Comparison of ENCODE assay signal across 8 cellular contexts in genomic region chr5:142611154-142611553, GRCh38.
DNase-seq lines count a peak whose midpoint lies in the region; ATAC-seq and TF ChIP-seq lines count a peak whose summit lies in the region.

No MANE protein-coding gene starts in this region.

- H3K27me3 Mint-ChIP-seq in activated T-helper 17 cell treated with anti-CD3 and anti-CD28 coated beads, Interleukin-2, amount 50 U/mL, for 72 hours: peaks cover 23% of the 10 kb centered on the region

- H3K4me1 Mint-ChIP-seq in activated T-helper 17 cell treated with anti-CD3 and anti-CD28 coated beads, Interleukin-2, amount 50 U/mL, for 72 hours: peaks cover 3% of the 10 kb centered on the region

- POLR2A ChIA-PET in RWPE1 (lab: Yijun Ruan, JAX; ENCODE audit: low non-redundant PET): no interaction called here

- no peak for TF ChIP-seq POLR2A in ovary (IDR thresholded peaks at IDR 0.05)

- CTCF ChIA-PET in RWPE1 (lab: Yijun Ruan, JAX): interaction anchor here (0.6 to 4.0 kb wide), 9 partner anchors 34 to 281 kb away, joined by 3 to 32 read pairs (median 4); no protein-coding TSS in a partner anchor

- no peak overlapping the region for H3K27ac Mint-ChIP-seq in activated T-helper 17 cell treated with anti-CD3 and anti-CD28 coated beads, Interleukin-2, amount 50 U/mL, for 72 hours

- no peaks in the 10 kb centered on the region for H3K9me3 ChIP-seq in ovary

- no peaks in the 10 kb centered on the region for H3K4me1 ChIP-seq in ovary (ENCODE audit: insufficient read depth)

- no peaks in the 10 kb centered on the region for H3K36me3 Mint-ChIP-seq in activated T-helper 17 cell treated with anti-CD3 and anti-CD28 coated beads, Interleukin-2, amount 50 U/mL, for 72 hours (ENCODE audit: low read depth)

- WGBS in ovary, 3 donors: 32 to 35% (median 33%) methylated on average over 8 of the region's 8 CpGs

- no peak for TF ChIP-seq EP300 in ovary (IDR thresholded peaks at IDR 0.05)

- H3K4me3 ChIP-seq in foreskin fibroblast (ENCODE audit: low read depth in 1 of 2, low read length in 2 of 2) (no peak overlapping the region), ovary (no peak overlapping the region)

- H3K27me3 ChIP-seq in ovary: no peaks in the 10 kb centered on the region

- peak; percentile 92 for ATAC-seq in GM19452 (IDR thresholded peaks at IDR 0.05; ENCODE audit: unreplicated experiment)
- peak; percentile 87 for ATAC-seq in activated T-helper 17 cell treated with anti-CD3 and anti-CD28 coated beads, Interleukin-2, amount 50 U/mL, for 72 hours (replicated peaks)

- H3K36me3 ChIP-seq in ovary: no peaks in the 10 kb centered on the region

- DNase-seq in COLO668 (lab: John Stamatoyannopoulos, UW; ENCODE audit: unreplicated experiment) (peak; percentile 49), HuH-7 (ENCODE audit: low spot score) (peak; percentile 50), RWPE1 (ENCODE audit: low spot score) (peak; percentile 81), foreskin fibroblast (peak in 1 of 2 donors; percentile 87), ovary (peak; percentile 60 to 83 (median 76)), ureter (ENCODE audit: low spot score) (peak; percentile 76)

- no peak overlapping the region for H3K4me3 Mint-ChIP-seq in activated T-helper 17 cell treated with anti-CD3 and anti-CD28 coated beads, Interleukin-2, amount 50 U/mL, for 72 hours

- intact Hi-C loops in ovary (cut with DNase I): loop anchor here (2.0 to 10.0 kb wide), 4 partner anchors 46 to 794 kb away; partner anchors contain the start of gene NR3C1 (in 1 of the 4)

- no peaks in the 10 kb centered on the region for H3K9me3 Mint-ChIP-seq in activated T-helper 17 cell treated with anti-CD3 and anti-CD28 coated beads, Interleukin-2, amount 50 U/mL, for 72 hours

- H3K27ac ChIP-seq in RWPE1 (no peak overlapping the region), ovary (no peak overlapping the region)

- TF ChIP-seq CTCF in RWPE1 (conservative IDR thresholded peaks at IDR 0.05; ENCODE audit: low read depth): peak; percentile 99
- TF ChIP-seq CTCF in foreskin fibroblast (IDR thresholded peaks at IDR 0.05; ENCODE audit: low read depth, low read length): peak; percentile 68
- TF ChIP-seq CTCF in ovary (IDR thresholded peaks at IDR 0.05): peak; percentile 60 to 84 (median 71)
